ENCODE assay signal across 11 cellular contexts in the genomic region with DNA sequence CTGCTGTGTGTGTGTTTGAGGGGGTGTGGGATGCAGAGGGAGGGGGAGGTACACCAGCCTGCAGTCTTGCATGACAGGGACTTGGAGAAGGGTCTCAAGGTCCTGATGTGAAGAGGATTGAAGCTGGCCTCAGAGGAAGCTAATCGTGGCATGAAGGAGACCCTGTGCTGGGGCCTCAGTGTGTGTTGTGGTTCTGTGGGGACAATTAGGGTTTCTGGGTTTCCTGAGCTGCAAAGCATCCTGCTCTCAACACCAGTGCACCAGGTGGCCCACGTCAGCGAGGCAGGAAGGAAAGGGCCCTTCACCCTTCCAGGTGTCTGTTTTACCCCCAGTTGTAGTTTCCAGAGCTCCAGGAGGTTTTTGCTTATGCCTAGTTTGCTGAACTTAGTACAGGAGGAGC. TPM values are rescaled to one million over a fixed set of nuclear protein-coding genes. Genes with fewer than 3 reads are reported as not detected.
DNase-seq lines count a peak whose midpoint lies in the region; ATAC-seq and TF ChIP-seq lines count a peak whose summit lies in the region.
"Had no signal": no experiment of that assay in that cellular context is flagged by ENCODE, and none has a peak within 500 bp of the region (broad histone marks: within the 10 kb centered on the region; RNA-seq: fewer than 3 reads in every experiment).

No MANE protein-coding gene starts in this region.

- peaks cover 10% of the 10 kb centered on the region for H3K9me3 Mint-ChIP-seq in activated naive CD8-positive, alpha-beta T cell treated with anti-CD3 and anti-CD28 coated beads, Interleukin-2, amount 50 U/mL, for 24 hours

- no peaks in the 10 kb centered on the region for H3K27me3 ChIP-seq in transverse colon
- H3K27me3 ChIP-seq: SJCRH30, thyroid gland had no signal

- H3K4me3 ChIP-seq in transverse colon, result no peak overlapping the region
- H3K4me3 ChIP-seq: SJCRH30, thyroid gland had no signal

- in situ Hi-C loops in transverse colon (cut with MboI; ENCODE audit: low pct_ligation_motif_present in 1 of 4, low pct_unique_long_range_greater_than_20kb in 1 of 4, low sequenced_read_pairs in 3 of 4), result no loop called here

- H3K4me1 ChIP-seq in transverse colon, result peaks cover 0 to 14% (median 11%) of the 10 kb centered on the region in 4 donors
- H3K4me1 ChIP-seq: SJCRH30, thyroid gland had no signal

- no peak for TF ChIP-seq EP300 in transverse colon (IDR thresholded peaks at IDR 0.05; ENCODE audit: low read depth)

- peaks cover 19% of the 10 kb centered on the region for H3K27me3 Mint-ChIP-seq in activated naive CD8-positive, alpha-beta T cell treated with anti-CD3 and anti-CD28 coated beads, Interleukin-2, amount 50 U/mL, for 24 hours

- peak; percentile 34 to 35 for DNase-seq in activated CD8-positive, alpha-beta memory T cell treated with anti-CD3 and anti-CD28 coated beads for 1 hour (ENCODE audit: extremely low read depth in 1 of 2, low read depth in 1 of 2)
- no peak for DNase-seq in activated CD8-positive, alpha-beta memory T cell treated with anti-CD3 and anti-CD28 coated beads, Interleukin-2, amount 50 U/mL, for 48 hours
- DNase-seq in T-helper 1 cell, result peak; percentile 47 to 90 (median 71)
- peak; percentile 44 for DNase-seq in activated naive CD8-positive, alpha-beta T cell treated with anti-CD3 and anti-CD28 coated beads, Interleukin-2, amount 50 U/mL, for 24 hours
- DNase-seq in transverse colon, result peak; percentile 79
- DNase-seq in DMS 273 treated with DMSO at 0.1 percent for 48 hours (lab: John Stamatoyannopoulos, UW), result no peak
- DNase-seq: SJCRH30 had no signal

- peak overlapping the region; percentile 50 for H3K27ac Mint-ChIP-seq in activated naive CD8-positive, alpha-beta T cell treated with anti-CD3 and anti-CD28 coated beads, Interleukin-2, amount 50 U/mL, for 24 hours

- TF ChIP-seq CTCF in transverse colon (IDR thresholded peaks at IDR 0.05), result no peak

- H3K36me3 Mint-ChIP-seq in activated naive CD8-positive, alpha-beta T cell treated with anti-CD3 and anti-CD28 coated beads, Interleukin-2, amount 50 U/mL, for 24 hours (ENCODE audit: low read depth), result peaks cover 5% of the 10 kb centered on the region

- H3K36me3 ChIP-seq in transverse colon, result no peaks in the 10 kb centered on the region
- H3K36me3 ChIP-seq: SJCRH30, thyroid gland had no signal

- ATAC-seq in activated naive CD8-positive, alpha-beta T cell treated with anti-CD3 and anti-CD28 coated beads, Interleukin-2, amount 50 U/mL, for 24 hours, result no peak
- ATAC-seq in HG03196 (IDR thresholded peaks at IDR 0.05; ENCODE audit: unreplicated experiment) (no peak), GM18519 (IDR thresholded peaks at IDR 0.05; ENCODE audit: low FRiP score, unreplicated experiment) (no peak)

- H3K4me1 Mint-ChIP-seq in activated naive CD8-positive, alpha-beta T cell treated with anti-CD3 and anti-CD28 coated beads, Interleukin-2, amount 50 U/mL, for 24 hours, result peaks cover 93% of the 10 kb centered on the region

- no peak overlapping the region for H3K4me3 Mint-ChIP-seq in activated naive CD8-positive, alpha-beta T cell treated with anti-CD3 and anti-CD28 coated beads, Interleukin-2, amount 50 U/mL, for 24 hours

- peak overlapping the region in 3 of 4 donors; percentile 7 to 79 (median 34) for H3K27ac ChIP-seq in transverse colon
- H3K27ac ChIP-seq: 22Rv1, SJCRH30, thyroid gland had no signal

- H3K9me3 ChIP-seq in transverse colon, result no peaks in the 10 kb centered on the region
- H3K9me3 ChIP-seq: SJCRH30, thyroid gland had no signal

- no peak for TF ChIP-seq POLR2A in transverse colon (IDR thresholded peaks at IDR 0.05)

- intact Hi-C loops in transverse colon (cut with DNase I; ENCODE audit: low total_unique reads), result no loop called here

- WGBS in transverse colon (ENCODE audit: low coverage in 1 of 2), 2 donors, result 87% methylated on average over 3 of the region's 3 CpGs; no CpG with 5 or more reads in 1 of the 2 donors

RNA-seq across cellular contexts. Expression of gene TENT5C, which starts 52.8 kb away (rescaled TPM):
- total RNA-seq in transverse colon, result 10 to 100 TPM in 3 of 4 donors, 1 to 10 TPM in 1; 3.4 to 30.8 (median 18.1) TPM

Comparison
In these comparisons a context has a peak if more than half of its experiments do, and no peak if none do; other contexts are left out.
1. DNase-seq: peak in activated CD8-positive, alpha-beta memory T cell treated with anti-CD3 and anti-CD28 coated beads for 1 hour (2 of 2), T-helper 1 cell (5 of 5), activated naive CD8-positive, alpha-beta T cell treated with anti-CD3 and anti-CD28 coated beads, Interleukin-2, amount 50 U/mL, for 24 hours (single experiment) and transverse colon (single experiment); none in activated CD8-positive, alpha-beta memory T cell treated with anti-CD3 and anti-CD28 coated beads, Interleukin-2, amount 50 U/mL, for 48 hours (single experiment) and DMS 273 treated with DMSO at 0.1 percent for 48 hours (single experiment).